In genomic region chr1:2356911-2357845, GRCh38 we compare ENCODE assay signal across 18 cellular contexts. TPM values are rescaled to one million over a fixed set of nuclear protein-coding genes. Genes with fewer than 3 reads are reported as not detected.
DNase-seq lines count a peak whose midpoint lies in the region; ATAC-seq and TF ChIP-seq lines count a peak whose summit lies in the region.
"Had no signal": no experiment of that assay in that cellular context is flagged by ENCODE, and none has a peak within 500 bp of the region (broad histone marks: within the 10 kb centered on the region; RNA-seq: fewer than 3 reads in every experiment).

No MANE protein-coding gene starts in this region.

- no peak overlapping the region for H3K4me3 Mint-ChIP-seq in natural killer cell treated with Interleukin-12 subunit alpha and Interleukin-12 subunit beta and Interleukin-15 and Interleukin-18, amount 100 ng/mL, for 72 hours
- H3K4me3 Mint-ChIP-seq in natural killer cell, result no peak overlapping the region
- no peak overlapping the region for H3K4me3 Mint-ChIP-seq in nephron progenitor cell
- no peak overlapping the region for H3K4me3 Mint-ChIP-seq in activated CD4-positive, alpha-beta memory T cell treated with anti-CD3 and anti-CD28 coated beads, Interleukin-2, amount 10 ng/mL, durations not matched to agents 7 days and 5 days
- H3K4me3 Mint-ChIP-seq: CD8-positive, alpha-beta T cell had no signal

- H3K4me3 ChIP-seq in aorta (ENCODE audit: low read length in 2 of 2), result no peak overlapping the region

- no peaks in the 10 kb centered on the region for H3K27me3 Mint-ChIP-seq in natural killer cell treated with Interleukin-12 subunit alpha and Interleukin-12 subunit beta and Interleukin-15 and Interleukin-18, amount 100 ng/mL, for 72 hours
- no peaks in the 10 kb centered on the region for H3K27me3 Mint-ChIP-seq in natural killer cell (ENCODE audit: low read depth in 2 of 2)
- peaks cover 3% of the 10 kb centered on the region for H3K27me3 Mint-ChIP-seq in nephron progenitor cell (ENCODE audit: low read depth, poor library complexity)
- H3K27me3 Mint-ChIP-seq in activated CD4-positive, alpha-beta memory T cell treated with anti-CD3 and anti-CD28 coated beads, Interleukin-2, amount 10 ng/mL, durations not matched to agents 7 days and 5 days, result no peaks in the 10 kb centered on the region

- WGBS in aorta, 2 donors, result 94 to 96% methylated on average over 37 of the region's 37 CpGs

- CTCF ChIA-PET in activated CD4-positive, alpha-beta memory T cell treated with anti-CD3 and anti-CD28 coated beads, Interleukin-2, amount 10 ng/mL, durations not matched to agents 7 days and 5 days (lab: Charles Lee), result no interaction called here

- H3K27me3 ChIP-seq in aorta (ENCODE audit: control insufficient read depth in 1 of 2, insufficient read depth in 2 of 2, low read length in 1 of 2), result no peaks in the 10 kb centered on the region

- intact Hi-C loops in natural killer cell (cut with micrococcal nuclease), result no loop called here
- intact Hi-C loops in cardiac septum (cut with DNase I), result no loop called here
- intact Hi-C loops in aorta (cut with DNase I), result no loop called here

- no peaks in the 10 kb centered on the region for H3K9me3 ChIP-seq in aorta (ENCODE audit: control insufficient read depth, low read length)

- POLR2A ChIA-PET in activated CD4-positive, alpha-beta memory T cell treated with anti-CD3 and anti-CD28 coated beads, Interleukin-2, amount 10 ng/mL, durations not matched to agents 7 days and 5 days (lab: Charles Lee), result no interaction called here

- DNase-seq in natural killer cell treated with Interleukin-12 subunit alpha and Interleukin-12 subunit beta and Interleukin-15 and Interleukin-18, amount 100 ng/mL, for 72 hours (ENCODE audit: low spot score), result peak; percentile 42
- DNase-seq in natural killer cell, result no peak
- peak; percentile 57 for DNase-seq in cardiac septum (ENCODE audit: low spot score)
- peak; percentile 4 for DNase-seq in nephron progenitor cell
- DNase-seq in aorta, result peak; percentile 26 to 61
- no peak for DNase-seq in activated CD4-positive, alpha-beta memory T cell treated with anti-CD3 and anti-CD28 coated beads, Interleukin-2, amount 10 ng/mL, durations not matched to agents 7 days and 5 days
- DNase-seq: DMS79 treated with DMSO at 0.1 percent for 48 hours; GOT3; NCI-H1092; NCI-H1694; NCI-H345; NCI-H526 treated with DMSO at 0.1 percent for 48 hours; NK-92 treated with Interleukin-12 subunit alpha and Interleukin-12 subunit beta, amount 100 ng/mL, for 24 hours; OCI-M1 had no signal

- H3K36me3 ChIP-seq in aorta (ENCODE audit: control insufficient read depth in 1 of 2, insufficient read depth in 2 of 2, low read length in 1 of 2), result no peaks in the 10 kb centered on the region

- TF ChIP-seq CTCF in natural killer cell (IDR thresholded peaks at IDR 0.05), result no peak
- no peak for TF ChIP-seq CTCF in nephron progenitor cell (IDR thresholded peaks at IDR 0.05)

- no peak overlapping the region for H3K27ac Mint-ChIP-seq in natural killer cell treated with Interleukin-12 subunit alpha and Interleukin-12 subunit beta and Interleukin-15 and Interleukin-18, amount 100 ng/mL, for 72 hours
- H3K27ac Mint-ChIP-seq in natural killer cell (no peak overlapping the region), nephron progenitor cell (no peak overlapping the region)
- no peak overlapping the region for H3K27ac Mint-ChIP-seq in activated CD4-positive, alpha-beta memory T cell treated with anti-CD3 and anti-CD28 coated beads, Interleukin-2, amount 10 ng/mL, durations not matched to agents 7 days and 5 days
- H3K27ac Mint-ChIP-seq: CD8-positive, alpha-beta T cell had no signal

- no peaks in the 10 kb centered on the region for H3K9me3 Mint-ChIP-seq in natural killer cell treated with Interleukin-12 subunit alpha and Interleukin-12 subunit beta and Interleukin-15 and Interleukin-18, amount 100 ng/mL, for 72 hours
- H3K9me3 Mint-ChIP-seq in natural killer cell, result peaks cover 0 to under 1% of the 10 kb centered on the region in 2 donors
- peaks cover 7% of the 10 kb centered on the region for H3K9me3 Mint-ChIP-seq in nephron progenitor cell
- H3K9me3 Mint-ChIP-seq in activated CD4-positive, alpha-beta memory T cell treated with anti-CD3 and anti-CD28 coated beads, Interleukin-2, amount 10 ng/mL, durations not matched to agents 7 days and 5 days, result no peaks in the 10 kb centered on the region

- H3K36me3 Mint-ChIP-seq in natural killer cell treated with Interleukin-12 subunit alpha and Interleukin-12 subunit beta and Interleukin-15 and Interleukin-18, amount 100 ng/mL, for 72 hours, result no peaks in the 10 kb centered on the region
- no peaks in the 10 kb centered on the region for H3K36me3 Mint-ChIP-seq in natural killer cell
- peaks cover 14% of the 10 kb centered on the region for H3K36me3 Mint-ChIP-seq in nephron progenitor cell (ENCODE audit: low read depth)
- no peaks in the 10 kb centered on the region for H3K36me3 Mint-ChIP-seq in activated CD4-positive, alpha-beta memory T cell treated with anti-CD3 and anti-CD28 coated beads, Interleukin-2, amount 10 ng/mL, durations not matched to agents 7 days and 5 days (ENCODE audit: low read depth)

- no peak for ATAC-seq in natural killer cell treated with Interleukin-12 subunit alpha and Interleukin-12 subunit beta and Interleukin-15 and Interleukin-18, amount 100 ng/mL, for 72 hours
- no peak for ATAC-seq in natural killer cell
- ATAC-seq in aorta (ENCODE audit: low FRiP score), result no peak
- ATAC-seq in GM19452 (IDR thresholded peaks at IDR 0.05; ENCODE audit: unreplicated experiment), result no peak
- ATAC-seq in HG03354 (IDR thresholded peaks at IDR 0.05; ENCODE audit: poor library complexity, severe bottlenecking, unreplicated experiment), result no peak
- ATAC-seq: CD8-positive, alpha-beta T cell had no signal

- no peaks in the 10 kb centered on the region for H3K4me1 Mint-ChIP-seq in natural killer cell treated with Interleukin-12 subunit alpha and Interleukin-12 subunit beta and Interleukin-15 and Interleukin-18, amount 100 ng/mL, for 72 hours (ENCODE audit: low read depth in 2 of 2)
- no peaks in the 10 kb centered on the region for H3K4me1 Mint-ChIP-seq in natural killer cell
- H3K4me1 Mint-ChIP-seq in nephron progenitor cell, result peaks cover 39% of the 10 kb centered on the region
- no peaks in the 10 kb centered on the region for H3K4me1 Mint-ChIP-seq in activated CD4-positive, alpha-beta memory T cell treated with anti-CD3 and anti-CD28 coated beads, Interleukin-2, amount 10 ng/mL, durations not matched to agents 7 days and 5 days

- H3K27ac ChIP-seq in aorta (ENCODE audit: low read depth in 1 of 2, low read length in 2 of 2), result no peak overlapping the region
- H3K27ac ChIP-seq: KMS-11 had no signal

- H3K4me1 ChIP-seq in aorta (ENCODE audit: control insufficient read depth in 1 of 2, insufficient read depth in 2 of 2, low read length in 2 of 2), result peaks cover 0 to 3% of the 10 kb centered on the region in 2 donors

RNA-seq across cellular contexts. Expression of gene MORN1, which starts 34.2 kb away (rescaled TPM):
- total RNA-seq in natural killer cell treated with Interleukin-12 subunit alpha and Interleukin-12 subunit beta and Interleukin-15 and Interleukin-18, amount 100 ng/mL, for 72 hours, result 1 to 10 TPM; 4.0 to 7.5 TPM
- total RNA-seq in natural killer cell (1 to 10 TPM; 8.0 to 9.3 (median 8.8) TPM), cardiac septum (3.6 TPM), aorta (10 to 100 TPM in 1 of 2 donors, 1 to 10 TPM in 1; 4.7 to 12.0 TPM)
- polyA plus RNA-seq in aorta, result 1 to 10 TPM in 1 of 2 donors, under 1 TPM in 1; 0.50 to 9.0 TPM
- 1 to 10 TPM; 6.2 to 6.3 TPM for total RNA-seq in activated CD4-positive, alpha-beta memory T cell treated with anti-CD3 and anti-CD28 coated beads, Interleukin-2, amount 10 ng/mL, durations not matched to agents 7 days and 5 days

RNA-seq across cellular contexts. Expression of gene RER1, which starts 34.5 kb away (rescaled TPM):
- 100 to 1,000 TPM; 139 to 161 TPM for total RNA-seq in natural killer cell treated with Interleukin-12 subunit alpha and Interleukin-12 subunit beta and Interleukin-15 and Interleukin-18, amount 100 ng/mL, for 72 hours
- total RNA-seq in natural killer cell, result 10 to 100 TPM; 89.2 to 98.9 (median 91.9) TPM
- 81.9 TPM for total RNA-seq in cardiac septum
- total RNA-seq in aorta, result 10 to 100 TPM; 91.0 to 99.8 TPM
- polyA plus RNA-seq in aorta, result 10 to 100 TPM; 41.1 to 75.8 TPM
- total RNA-seq in activated CD4-positive, alpha-beta memory T cell treated with anti-CD3 and anti-CD28 coated beads, Interleukin-2, amount 10 ng/mL, durations not matched to agents 7 days and 5 days, result 100 to 1,000 TPM; 151 to 160 TPM

RNA-seq across cellular contexts. Expression of gene PEX10, which starts 55.2 kb away (rescaled TPM):
- 10 to 100 TPM; 10.7 to 18.9 TPM for total RNA-seq in natural killer cell treated with Interleukin-12 subunit alpha and Interleukin-12 subunit beta and Interleukin-15 and Interleukin-18, amount 100 ng/mL, for 72 hours
- total RNA-seq in natural killer cell, result 10 to 100 TPM in 1 of 3 donors, 1 to 10 TPM in 2; 8.1 to 11.1 (median 9.8) TPM
- total RNA-seq in cardiac septum, result 18.1 TPM
- total RNA-seq in aorta, result 10 to 100 TPM in 1 of 2 donors, 1 to 10 TPM in 1; 9.8 to 13.1 TPM
- 10 to 100 TPM in 1 of 2 donors, 1 to 10 TPM in 1; 4.0 to 15.3 TPM for polyA plus RNA-seq in aorta
- 1 to 10 TPM; 6.8 to 9.5 TPM for total RNA-seq in activated CD4-positive, alpha-beta memory T cell treated with anti-CD3 and anti-CD28 coated beads, Interleukin-2, amount 10 ng/mL, durations not matched to agents 7 days and 5 days

Comparison
In these comparisons a context has a peak if more than half of its experiments do, and no peak if none do; other contexts are left out.
1. DNase-seq: peak in natural killer cell treated with Interleukin-12 subunit alpha and Interleukin-12 subunit beta and Interleukin-15 and Interleukin-18, amount 100 ng/mL, for 72 hours (single experiment), cardiac septum (single experiment), nephron progenitor cell (single experiment) and aorta (2 of 2); none in natural killer cell (single experiment) and activated CD4-positive, alpha-beta memory T cell treated with anti-CD3 and anti-CD28 coated beads, Interleukin-2, amount 10 ng/mL, durations not matched to agents 7 days and 5 days (single experiment).